In genomic region chr9:5629312-5630037, GRCh38 we compare ENCODE assay signal across 1 cellular context.
TF ChIP-seq lines count a peak whose summit lies in the region.

No MANE protein-coding gene starts in this region.

TF ChIP-seq in GM12878, 131 proteins besides CTCF, POLR2A, EP300 and RAD21 (continued from another document):
- TF ChIP-seq BCLAF1 (IDR thresholded peaks at IDR 0.05), result no peak
